ENCODE assay signal across 12 cellular contexts in the genomic region with DNA sequence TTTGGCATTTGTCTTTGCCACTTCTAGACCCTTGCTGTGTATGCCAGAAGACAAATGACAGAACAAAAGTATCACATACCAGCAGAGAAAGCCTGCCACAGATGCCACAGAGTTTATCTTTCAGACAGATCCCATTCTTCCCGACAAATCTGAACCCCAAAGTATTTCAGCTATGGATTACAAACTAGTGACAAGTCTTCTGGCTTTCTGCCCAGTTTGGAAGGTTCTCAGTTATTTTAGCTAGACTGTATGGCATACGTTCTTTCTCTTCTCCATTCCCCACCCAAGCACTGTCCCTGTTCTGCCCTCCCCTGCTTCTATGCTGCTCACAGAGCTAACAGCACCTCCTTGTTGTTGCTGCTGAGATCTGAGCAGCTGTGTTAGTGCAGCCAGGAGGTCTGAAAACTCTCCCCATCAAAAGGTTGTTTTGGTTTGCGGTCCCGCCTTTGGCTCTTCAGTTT.
A peak's percentile ranks its signal among the peaks of the same experiment; 100 is the strongest.
DNase-seq lines count a peak whose midpoint lies in the region; ATAC-seq, FAIRE-seq and TF ChIP-seq lines count a peak whose summit lies in the region.
"Had no signal": no experiment of that assay in that cellular context is flagged by ENCODE, and none has a peak within 500 bp of the region (broad histone marks: within the 10 kb centered on the region; RNA-seq: fewer than 3 reads in every experiment).

No MANE protein-coding gene starts in this region.

- peak overlapping the region; percentile 94 for H3K27ac Mint-ChIP-seq in astrocyte (ENCODE audit: unreplicated experiment)
- no peak overlapping the region for H3K27ac Mint-ChIP-seq in CD8-positive, alpha-beta T cell

- peak; percentile 91 for DNase-seq in AG04449 (ENCODE audit: low read depth, low spot score)
- DNase-seq in HK-2 (ENCODE audit: unreplicated experiment): peak; percentile 30
- DNase-seq in astrocyte (ENCODE audit: low read depth): peak; percentile 94
- DNase-seq in kidney epithelial cell (ENCODE audit: low read depth): peak; percentile 43
- no peak for DNase-seq in ovary
- DNase-seq in T-helper 9 cell: no peak
- DNase-seq in CD8-positive, alpha-beta T cell: no peak
- no peak for DNase-seq in activated T-cell treated with anti-CD3 and anti-CD28 coated beads, Interleukin-2, amount 50 U/mL, for 4 hours
- DNase-seq: activated gamma-delta T cell treated with Interleukin-2 at 50 U/mL for 16 hours; NCI-H345; stimulated activated CD4-positive, alpha-beta T cell treated with anti-CD3 and anti-CD28 coated beads, Interleukin-2, amount 100 ng/mL, for 48 hours had no signal

- H3K4me3 Mint-ChIP-seq in astrocyte (ENCODE audit: unreplicated experiment): peak overlapping the region; percentile 78
- H3K4me3 Mint-ChIP-seq in CD8-positive, alpha-beta T cell: no peak overlapping the region
- H3K4me3 Mint-ChIP-seq in activated T-cell treated with anti-CD3 and anti-CD28 coated beads, Interleukin-2, amount 50 U/mL, for 4 hours: no peak overlapping the region

- H3K79me2 ChIP-seq in astrocyte (ENCODE audit: insufficient read depth, low read length): no peaks in the 10 kb centered on the region

- ATAC-seq in CD8-positive, alpha-beta T cell: no peak
- ATAC-seq in activated T-cell treated with anti-CD3 and anti-CD28 coated beads, Interleukin-2, amount 50 U/mL, for 4 hours: no peak

- TF ChIP-seq EP300 in ovary (IDR thresholded peaks at IDR 0.05): no peak

- H3K4me1 ChIP-seq in astrocyte (ENCODE audit: insufficient read depth, low read length) (peaks cover 23% of the 10 kb centered on the region), ovary (ENCODE audit: insufficient read depth) (no peaks in the 10 kb centered on the region)
- H3K4me1 ChIP-seq in CD8-positive, alpha-beta T cell (ENCODE audit: insufficient read depth, low read length): no peaks in the 10 kb centered on the region

- H3K9me3 Mint-ChIP-seq in astrocyte (ENCODE audit: unreplicated experiment): no peaks in the 10 kb centered on the region
- no peaks in the 10 kb centered on the region for H3K9me3 Mint-ChIP-seq in CD8-positive, alpha-beta T cell
- H3K9me3 Mint-ChIP-seq in activated T-cell treated with anti-CD3 and anti-CD28 coated beads, Interleukin-2, amount 50 U/mL, for 4 hours: no peaks in the 10 kb centered on the region

- H3K9ac ChIP-seq in astrocyte (ENCODE audit: low read length): peak overlapping the region; percentile 8

- no peaks in the 10 kb centered on the region for H3K36me3 ChIP-seq in astrocyte (ENCODE audit: insufficient read depth, low read length)
- H3K36me3 ChIP-seq in kidney epithelial cell (ENCODE audit: control insufficient read depth, insufficient read depth, low read length): no peaks in the 10 kb centered on the region
- no peaks in the 10 kb centered on the region for H3K36me3 ChIP-seq in ovary
- no peaks in the 10 kb centered on the region for H3K36me3 ChIP-seq in CD8-positive, alpha-beta T cell (ENCODE audit: insufficient read depth, low read length)

- no peaks in the 10 kb centered on the region for H4K20me1 ChIP-seq in astrocyte (ENCODE audit: insufficient read depth, low read length)

- 26 to 31% (median 26%) methylated on average over 4 of the region's 4 CpGs for WGBS in ovary, 3 donors

- POLR2A ChIA-PET in AG04449 (lab: Yijun Ruan, JAX): interaction anchor here (0.5 kb wide), 1 partner anchor 227 kb away, joined by 3 read pairs; no protein-coding TSS in a partner anchor
- POLR2A ChIA-PET in CD8-positive, alpha-beta T cell (lab: Charles Lee): no interaction called here

- no peaks in the 10 kb centered on the region for H3K27me3 ChIP-seq in astrocyte (ENCODE audit: insufficient read depth, low read length)
- no peaks in the 10 kb centered on the region for H3K27me3 ChIP-seq in kidney epithelial cell (ENCODE audit: control insufficient read depth, insufficient read depth, low read length)
- H3K27me3 ChIP-seq in ovary: no peaks in the 10 kb centered on the region
- peaks cover 5% of the 10 kb centered on the region for H3K27me3 ChIP-seq in CD8-positive, alpha-beta T cell (ENCODE audit: insufficient read depth, low read length)

- no peaks in the 10 kb centered on the region for H3K27me3 Mint-ChIP-seq in astrocyte (ENCODE audit: low read depth, unreplicated experiment)
- H3K27me3 Mint-ChIP-seq in CD8-positive, alpha-beta T cell (ENCODE audit: low read depth): peaks cover 12% of the 10 kb centered on the region
- H3K27me3 Mint-ChIP-seq in activated T-cell treated with anti-CD3 and anti-CD28 coated beads, Interleukin-2, amount 50 U/mL, for 4 hours (ENCODE audit: low read depth): peaks cover 5% of the 10 kb centered on the region

- no peak overlapping the region for H2AFZ ChIP-seq in astrocyte (ENCODE audit: low read depth, low read length)

- intact Hi-C loops in ovary (cut with DNase I): no loop called here
- intact Hi-C loops in CD8-positive, alpha-beta T cell (cut with DNase I, micrococcal nuclease): no loop called here

- FAIRE-seq in astrocyte (lab: Jason Lieb, UNC): peak; percentile 97
- FAIRE-seq: D721Med had no signal

- H3K4me1 Mint-ChIP-seq in astrocyte (ENCODE audit: low read depth, unreplicated experiment): peaks cover 44% of the 10 kb centered on the region
- H3K4me1 Mint-ChIP-seq in CD8-positive, alpha-beta T cell (ENCODE audit: low read depth): no peaks in the 10 kb centered on the region
- no peaks in the 10 kb centered on the region for H3K4me1 Mint-ChIP-seq in activated T-cell treated with anti-CD3 and anti-CD28 coated beads, Interleukin-2, amount 50 U/mL, for 4 hours (ENCODE audit: low read depth)

- H3K9me3 ChIP-seq in astrocyte (ENCODE audit: insufficient read depth, low read depth, low read length): no peaks in the 10 kb centered on the region
- no peaks in the 10 kb centered on the region for H3K9me3 ChIP-seq in ovary
- H3K9me3 ChIP-seq in CD8-positive, alpha-beta T cell (ENCODE audit: low read length): no peaks in the 10 kb centered on the region

- H3K4me3 ChIP-seq in AG04449 (ENCODE audit: low read depth, low read length): no peak overlapping the region
- H3K4me3 ChIP-seq in astrocyte (ENCODE audit: insufficient read depth, low read depth, low read length): peak overlapping the region; percentile 11
- H3K4me3 ChIP-seq in kidney epithelial cell (ENCODE audit: low read depth, low read length): no peak overlapping the region
- no peak overlapping the region for H3K4me3 ChIP-seq in ovary
- no peak overlapping the region for H3K4me3 ChIP-seq in CD8-positive, alpha-beta T cell (ENCODE audit: low read depth, low read length)

- H3K36me3 Mint-ChIP-seq in astrocyte (ENCODE audit: low read depth, unreplicated experiment): peaks cover 2% of the 10 kb centered on the region
- H3K36me3 Mint-ChIP-seq in CD8-positive, alpha-beta T cell: no peaks in the 10 kb centered on the region
- no peaks in the 10 kb centered on the region for H3K36me3 Mint-ChIP-seq in activated T-cell treated with anti-CD3 and anti-CD28 coated beads, Interleukin-2, amount 50 U/mL, for 4 hours (ENCODE audit: insufficient read depth)

- H3K27ac ChIP-seq in astrocyte (ENCODE audit: low read depth, low read length): peak overlapping the region; percentile 49
- no peak overlapping the region for H3K27ac ChIP-seq in ovary
- H3K27ac ChIP-seq in CD8-positive, alpha-beta T cell (ENCODE audit: low read depth, low read length): no peak overlapping the region

- no peak for TF ChIP-seq POLR2A in ovary (IDR thresholded peaks at IDR 0.05)

- H3K4me2 ChIP-seq in astrocyte (ENCODE audit: low read length): peak overlapping the region; percentile 69

- TF ChIP-seq CTCF in AG04449 (IDR thresholded peaks at IDR 0.05; ENCODE audit: insufficient read depth, low read length, missing control alignments) (peak; percentile 48), astrocyte (IDR thresholded peaks at IDR 0.05; ENCODE audit: insufficient read depth, low read depth, low read length) (peak; percentile 13), kidney epithelial cell (IDR thresholded peaks at IDR 0.05; ENCODE audit: insufficient read depth, low read length, poor library complexity, severe bottlenecking) (peak; percentile 12), ovary (IDR thresholded peaks at IDR 0.05) (no peak)
- TF ChIP-seq CTCF in CD8-positive, alpha-beta T cell (IDR thresholded peaks at IDR 0.05): no peak

- CTCF ChIA-PET in AG04449 (lab: Yijun Ruan, JAX): no interaction called here
- CTCF ChIA-PET in CD8-positive, alpha-beta T cell (lab: Charles Lee): no interaction called here

Comparison
In these comparisons a context has a peak if more than half of its experiments do, and no peak if none do; other contexts are left out.
1. DNase-seq: peak in AG04449 (single experiment), HK-2 (single experiment), astrocyte (single experiment) and kidney epithelial cell (single experiment); none in ovary (0 of 5), T-helper 9 cell (single experiment), CD8-positive, alpha-beta T cell (0 of 7) and activated T-cell treated with anti-CD3 and anti-CD28 coated beads, Interleukin-2, amount 50 U/mL, for 4 hours (single experiment).
2. CTCF ChIP-seq: peak in AG04449 (single experiment), astrocyte (single experiment) and kidney epithelial cell (single experiment); none in ovary (0 of 3) and CD8-positive, alpha-beta T cell (single experiment).